In the genomic region with DNA sequence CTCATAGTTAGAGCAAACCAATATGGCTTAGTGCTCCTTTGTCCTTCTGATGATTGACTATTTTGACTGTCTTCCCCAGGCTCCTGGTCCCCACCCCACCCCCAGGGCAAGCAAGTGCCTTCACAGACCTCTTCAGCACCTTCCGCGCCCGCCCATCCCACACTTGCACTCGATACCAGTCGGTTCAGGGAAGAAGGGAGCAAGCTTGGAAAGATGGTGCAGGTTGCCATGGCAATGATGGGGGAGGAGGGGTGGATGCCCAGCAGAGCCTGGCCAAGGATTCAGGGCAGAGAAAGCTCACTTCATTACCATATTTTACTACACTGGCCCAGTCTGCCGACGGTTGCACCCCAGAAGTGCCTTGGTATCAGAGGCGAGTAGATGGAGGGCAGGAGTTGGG, we compare ENCODE assay signal across 1 cellular context.
TF ChIP-seq lines count a peak whose summit lies in the region.

No MANE protein-coding gene starts in this region.

TF ChIP-seq in SK-N-SH treated with all-trans-retinoic acid at 6 μM for 48 hours, 23 proteins besides CTCF, POLR2A, EP300 and RAD21 (continued from another document):
- TF ChIP-seq, protein P1, sequence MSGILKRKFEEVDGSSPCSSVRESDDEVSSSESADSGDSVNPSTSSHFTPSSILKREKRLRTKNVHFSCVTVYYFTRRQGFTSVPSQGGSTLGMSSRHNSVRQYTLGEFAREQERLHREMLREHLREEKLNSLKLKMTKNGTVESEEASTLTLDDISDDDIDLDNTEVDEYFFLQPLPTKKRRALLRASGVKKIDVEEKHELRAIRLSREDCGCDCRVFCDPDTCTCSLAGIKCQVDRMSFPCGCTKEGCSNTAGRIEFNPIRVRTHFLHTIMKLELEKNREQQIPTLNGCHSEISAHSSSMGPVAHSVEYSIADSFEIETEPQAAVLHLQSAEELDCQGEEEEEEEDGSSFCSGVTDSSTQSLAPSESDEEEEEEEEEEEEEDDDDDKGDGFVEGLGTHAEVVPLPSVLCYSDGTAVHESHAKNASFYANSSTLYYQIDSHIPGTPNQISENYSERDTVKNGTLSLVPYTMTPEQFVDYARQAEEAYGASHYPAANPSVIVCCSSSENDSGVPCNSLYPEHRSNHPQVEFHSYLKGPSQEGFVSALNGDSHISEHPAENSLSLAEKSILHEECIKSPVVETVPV (CRISPR knock-in tag; IDR thresholded peaks at IDR 0.05): no peak
- no peak for TF ChIP-seq ARNTL (CRISPR knock-in tag; IDR thresholded peaks at IDR 0.05; ENCODE audit: borderline replicate concordance, low read depth)
- TF ChIP-seq TCF4 (CRISPR knock-in tag; IDR thresholded peaks at IDR 0.05; ENCODE audit: borderline replicate concordance): no peak
- TF ChIP-seq PPARA (CRISPR knock-in tag; IDR thresholded peaks at IDR 0.05; ENCODE audit: borderline replicate concordance): no peak
- TF ChIP-seq, protein P2, sequence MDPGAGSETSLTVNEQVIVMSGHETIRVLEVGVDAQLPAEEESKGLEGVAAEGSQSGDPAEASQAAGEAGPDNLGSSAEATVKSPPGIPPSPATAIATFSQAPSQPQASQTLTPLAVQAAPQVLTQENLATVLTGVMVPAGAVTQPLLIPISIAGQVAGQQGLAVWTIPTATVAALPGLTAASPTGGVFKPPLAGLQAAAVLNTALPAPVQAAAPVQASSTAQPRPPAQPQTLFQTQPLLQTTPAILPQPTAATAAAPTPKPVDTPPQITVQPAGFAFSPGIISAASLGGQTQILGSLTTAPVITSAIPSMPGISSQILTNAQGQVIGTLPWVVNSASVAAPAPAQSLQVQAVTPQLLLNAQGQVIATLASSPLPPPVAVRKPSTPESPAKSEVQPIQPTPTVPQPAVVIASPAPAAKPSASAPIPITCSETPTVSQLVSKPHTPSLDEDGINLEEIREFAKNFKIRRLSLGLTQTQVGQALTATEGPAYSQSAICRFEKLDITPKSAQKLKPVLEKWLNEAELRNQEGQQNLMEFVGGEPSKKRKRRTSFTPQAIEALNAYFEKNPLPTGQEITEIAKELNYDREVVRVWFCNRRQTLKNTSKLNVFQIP (CRISPR knock-in tag; IDR thresholded peaks at IDR 0.05; ENCODE audit: borderline replicate concordance, low read depth): no peak
- TF ChIP-seq ZNF70 (CRISPR knock-in tag; IDR thresholded peaks at IDR 0.05): no peak
- TF ChIP-seq RARB (CRISPR knock-in tag; IDR thresholded peaks at IDR 0.05): no peak
- no peak for TF ChIP-seq ZC3H10 (CRISPR knock-in tag; IDR thresholded peaks at IDR 0.05)
- TF ChIP-seq GLIS3 (CRISPR knock-in tag; IDR thresholded peaks at IDR 0.05): no peak
- TF ChIP-seq, protein P3, sequence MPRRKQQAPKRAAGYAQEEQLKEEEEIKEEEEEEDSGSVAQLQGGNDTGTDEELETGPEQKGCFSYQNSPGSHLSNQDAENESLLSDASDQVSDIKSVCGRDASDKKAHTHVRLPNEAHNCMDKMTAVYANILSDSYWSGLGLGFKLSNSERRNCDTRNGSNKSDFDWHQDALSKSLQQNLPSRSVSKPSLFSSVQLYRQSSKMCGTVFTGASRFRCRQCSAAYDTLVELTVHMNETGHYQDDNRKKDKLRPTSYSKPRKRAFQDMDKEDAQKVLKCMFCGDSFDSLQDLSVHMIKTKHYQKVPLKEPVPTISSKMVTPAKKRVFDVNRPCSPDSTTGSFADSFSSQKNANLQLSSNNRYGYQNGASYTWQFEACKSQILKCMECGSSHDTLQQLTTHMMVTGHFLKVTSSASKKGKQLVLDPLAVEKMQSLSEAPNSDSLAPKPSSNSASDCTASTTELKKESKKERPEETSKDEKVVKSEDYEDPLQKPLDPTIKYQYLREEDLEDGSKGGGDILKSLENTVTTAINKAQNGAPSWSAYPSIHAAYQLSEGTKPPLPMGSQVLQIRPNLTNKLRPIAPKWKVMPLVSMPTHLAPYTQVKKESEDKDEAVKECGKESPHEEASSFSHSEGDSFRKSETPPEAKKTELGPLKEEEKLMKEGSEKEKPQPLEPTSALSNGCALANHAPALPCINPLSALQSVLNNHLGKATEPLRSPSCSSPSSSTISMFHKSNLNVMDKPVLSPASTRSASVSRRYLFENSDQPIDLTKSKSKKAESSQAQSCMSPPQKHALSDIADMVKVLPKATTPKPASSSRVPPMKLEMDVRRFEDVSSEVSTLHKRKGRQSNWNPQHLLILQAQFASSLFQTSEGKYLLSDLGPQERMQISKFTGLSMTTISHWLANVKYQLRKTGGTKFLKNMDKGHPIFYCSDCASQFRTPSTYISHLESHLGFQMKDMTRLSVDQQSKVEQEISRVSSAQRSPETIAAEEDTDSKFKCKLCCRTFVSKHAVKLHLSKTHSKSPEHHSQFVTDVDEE (CRISPR knock-in tag; IDR thresholded peaks at IDR 0.05): no peak
